In genomic region chr17:73560661-73561060, GRCh38 we compare ENCODE assay signal across 20 cellular contexts.
A peak's percentile ranks its signal among the peaks of the same experiment; 100 is the strongest.
DNase-seq lines count a peak whose midpoint lies in the region; ATAC-seq and TF ChIP-seq lines count a peak whose summit lies in the region.
"Had no signal": no experiment of that assay in that cellular context is flagged by ENCODE, and none has a peak within 500 bp of the region (broad histone marks: within the 10 kb centered on the region; RNA-seq: fewer than 3 reads in every experiment).

No MANE protein-coding gene starts in this region.

- H2AFZ ChIP-seq in OCI-LY7 (ENCODE audit: low read length), result no peak overlapping the region
- H2AFZ ChIP-seq: parathyroid adenoma had no signal

- no peaks in the 10 kb centered on the region for H3K79me2 ChIP-seq in OCI-LY7 (ENCODE audit: insufficient read depth, low read depth, low read length)
- H3K79me2 ChIP-seq: parathyroid adenoma had no signal

- no peaks in the 10 kb centered on the region for H3K9me3 Mint-ChIP-seq in activated naive CD4-positive, alpha-beta T cell treated with anti-CD3 and anti-CD28 coated beads, Interleukin-2, amount 50 U/mL, for 72 hours
- H3K9me3 Mint-ChIP-seq in activated naive CD4-positive, alpha-beta T cell treated with anti-CD3 and anti-CD28 coated beads, Interleukin-2, amount 10 ng/mL, durations not matched to agents 7 days and 5 days, result no peaks in the 10 kb centered on the region
- no peaks in the 10 kb centered on the region for H3K9me3 Mint-ChIP-seq in stimulated activated memory B cell treated with anti-CD40 and anti-IgM and Interleukin-4, amounts not matched to agents 10 μg/mL and 1 μg/mL and 100 μg/mL, for 72 hours
- no peaks in the 10 kb centered on the region for H3K9me3 Mint-ChIP-seq in MCF 10A (ENCODE audit: unreplicated experiment)
- H3K9me3 Mint-ChIP-seq: activated CD4-positive, alpha-beta memory T cell treated with anti-CD3 and anti-CD28 coated beads, Interleukin-2, amount 10 ng/mL, durations not matched to agents 7 days and 5 days; activated T-helper 1 cell treated with anti-CD3 and anti-CD28 coated beads, Interleukin-12 subunit alpha, Interleukin-12 subunit beta, Interleukin-2, Interleukin-4 antibody, amounts not matched to agents 30 ng/mL and 10 ng/mL and 1 ng/mL, durations not matched to agents 14 hours and 24 hours and 36 hours had no signal

- CTCF ChIA-PET in activated naive CD4-positive, alpha-beta T cell treated with anti-CD3 and anti-CD28 coated beads, Interleukin-2, amount 10 ng/mL, durations not matched to agents 7 days and 5 days (lab: Charles Lee), result no interaction called here
- CTCF ChIA-PET in OCI-LY7 (lab: Charles Lee; ENCODE audit: unreplicated experiment) (no interaction called here), MCF 10A (lab: Yijun Ruan, JAX) (no interaction called here)

- H3K36me3 Mint-ChIP-seq in activated naive CD4-positive, alpha-beta T cell treated with anti-CD3 and anti-CD28 coated beads, Interleukin-2, amount 50 U/mL, for 72 hours, result no peaks in the 10 kb centered on the region
- H3K36me3 Mint-ChIP-seq in activated naive CD4-positive, alpha-beta T cell treated with anti-CD3 and anti-CD28 coated beads, Interleukin-2, amount 10 ng/mL, durations not matched to agents 7 days and 5 days, result peaks cover 1% of the 10 kb centered on the region
- H3K36me3 Mint-ChIP-seq in stimulated activated memory B cell treated with anti-CD40 and anti-IgM and Interleukin-4, amounts not matched to agents 10 μg/mL and 1 μg/mL and 100 μg/mL, for 72 hours, result no peaks in the 10 kb centered on the region
- H3K36me3 Mint-ChIP-seq in MCF 10A (ENCODE audit: insufficient read depth, unreplicated experiment), result no peaks in the 10 kb centered on the region

- no peak for ATAC-seq in activated naive CD4-positive, alpha-beta T cell treated with anti-CD3 and anti-CD28 coated beads, Interleukin-2, amount 50 U/mL, for 72 hours
- ATAC-seq in esophagus mucosa (peak; percentile 20), GM21528 (IDR thresholded peaks at IDR 0.05; ENCODE audit: low FRiP score, unreplicated experiment) (no peak)
- no peak for ATAC-seq in stimulated activated memory B cell treated with anti-CD40 and anti-IgM and Interleukin-4, amounts not matched to agents 10 μg/mL and 1 μg/mL and 100 μg/mL, for 72 hours
- ATAC-seq: lower lobe of right lung had no signal

- no peak overlapping the region for H3K27ac ChIP-seq in OCI-LY7 (ENCODE audit: low read depth, low read length, poor library complexity, severe bottlenecking)
- H3K27ac ChIP-seq: lower lobe of right lung, parathyroid adenoma had no signal

- BruUV-seq in OCI-LY7 (replicated peaks; lab: Mats Ljungman, UMichigan) (no TSS peak), MCF 10A (replicated peaks; lab: Mats Ljungman, UMichigan) (no TSS peak)

- H4K20me1 ChIP-seq in OCI-LY7 (ENCODE audit: insufficient read depth, low read length), result no peaks in the 10 kb centered on the region

- H3K4me3 ChIP-seq in OCI-LY7 (ENCODE audit: low read depth, low read length, poor library complexity, severe bottlenecking), result no peak overlapping the region
- H3K4me3 ChIP-seq: lower lobe of right lung had no signal

- H3K27me3 Mint-ChIP-seq in activated naive CD4-positive, alpha-beta T cell treated with anti-CD3 and anti-CD28 coated beads, Interleukin-2, amount 10 ng/mL, durations not matched to agents 7 days and 5 days, result peaks cover 25% of the 10 kb centered on the region
- no peaks in the 10 kb centered on the region for H3K27me3 Mint-ChIP-seq in stimulated activated memory B cell treated with anti-CD40 and anti-IgM and Interleukin-4, amounts not matched to agents 10 μg/mL and 1 μg/mL and 100 μg/mL, for 72 hours
- H3K27me3 Mint-ChIP-seq in MCF 10A (ENCODE audit: insufficient read depth, unreplicated experiment), result peaks cover 61% of the 10 kb centered on the region

- TF ChIP-seq CTCF in OCI-LY7 (conservative IDR thresholded peaks at IDR 0.05; ENCODE audit: low read length) (peak; percentile 64), MCF 10A (IDR thresholded peaks at IDR 0.05; ENCODE audit: unreplicated experiment) (no peak)

- H3K4me3 Mint-ChIP-seq in activated naive CD4-positive, alpha-beta T cell treated with anti-CD3 and anti-CD28 coated beads, Interleukin-2, amount 10 ng/mL, durations not matched to agents 7 days and 5 days, result no peak overlapping the region
- no peak overlapping the region for H3K4me3 Mint-ChIP-seq in stimulated activated memory B cell treated with anti-CD40 and anti-IgM and Interleukin-4, amounts not matched to agents 10 μg/mL and 1 μg/mL and 100 μg/mL, for 72 hours
- H3K4me3 Mint-ChIP-seq in MCF 10A (ENCODE audit: unreplicated experiment), result no peak overlapping the region
- H3K4me3 Mint-ChIP-seq: activated CD4-positive, alpha-beta memory T cell treated with anti-CD3 and anti-CD28 coated beads, Interleukin-2, amount 10 ng/mL, durations not matched to agents 7 days and 5 days; activated T-helper 1 cell treated with anti-CD3 and anti-CD28 coated beads, Interleukin-12 subunit alpha, Interleukin-12 subunit beta, Interleukin-2, Interleukin-4 antibody, amounts not matched to agents 30 ng/mL and 10 ng/mL and 1 ng/mL, durations not matched to agents 14 hours and 24 hours and 36 hours had no signal

- H3K36me3 ChIP-seq in OCI-LY7 (ENCODE audit: insufficient read depth, low read length), result no peaks in the 10 kb centered on the region
- H3K36me3 ChIP-seq: lower lobe of right lung had no signal

- H3K9me3 ChIP-seq in OCI-LY7 (ENCODE audit: low read length), result no peaks in the 10 kb centered on the region
- H3K9me3 ChIP-seq: Caco-2, lower lobe of right lung had no signal

- H3K4me1 Mint-ChIP-seq in activated naive CD4-positive, alpha-beta T cell treated with anti-CD3 and anti-CD28 coated beads, Interleukin-2, amount 10 ng/mL, durations not matched to agents 7 days and 5 days, result peaks cover 17% of the 10 kb centered on the region
- H3K4me1 Mint-ChIP-seq in stimulated activated memory B cell treated with anti-CD40 and anti-IgM and Interleukin-4, amounts not matched to agents 10 μg/mL and 1 μg/mL and 100 μg/mL, for 72 hours, result peaks cover 39% of the 10 kb centered on the region
- no peaks in the 10 kb centered on the region for H3K4me1 Mint-ChIP-seq in MCF 10A (ENCODE audit: insufficient read depth, unreplicated experiment)
- H3K4me1 Mint-ChIP-seq: activated CD4-positive, alpha-beta memory T cell treated with anti-CD3 and anti-CD28 coated beads, Interleukin-2, amount 10 ng/mL, durations not matched to agents 7 days and 5 days had no signal

- no peak for DNase-seq in activated naive CD4-positive, alpha-beta T cell treated with anti-CD3 and anti-CD28 coated beads, Interleukin-2, amount 50 U/mL, for 72 hours (ENCODE audit: low spot score in 2 of 2)
- no peak for DNase-seq in activated naive CD4-positive, alpha-beta T cell treated with anti-CD3 and anti-CD28 coated beads, Interleukin-2, amount 10 ng/mL, durations not matched to agents 7 days and 5 days
- DNase-seq in OCI-LY7 (ENCODE audit: low spot score), result peak; percentile 48
- DNase-seq in stimulated activated CD8-positive, alpha-beta memory T cell treated with anti-CD3 and anti-CD28 coated beads, Interleukin-4, amount 100 ng/mL, for 48 hours, result no peak
- DNase-seq in MCF 10A (ENCODE audit: unreplicated experiment), result no peak
- DNase-seq: activated CD4-positive, alpha-beta memory T cell treated with anti-CD3 and anti-CD28 coated beads, Interleukin-2, amount 10 ng/mL, durations not matched to agents 7 days and 5 days; amygdala; Caco-2; foreskin fibroblast; lower lobe of right lung; NCI-H1694; NCI-H345; OCI-M1; stimulated activated CD4-positive, alpha-beta T cell treated with anti-CD3 and anti-CD28 coated beads, Interleukin-2, amount 100 ng/mL, for 48 hours; substantia nigra had no signal

- intact Hi-C loops in OCI-LY7 (cut with micrococcal nuclease; ENCODE audit: unreplicated experiment) (no loop called here), MCF 10A (cut with micrococcal nuclease) (no loop called here)

- H3K9me2 ChIP-seq in OCI-LY7 (ENCODE audit: insufficient read depth, low read length), result no peaks in the 10 kb centered on the region

- POLR2A ChIA-PET in OCI-LY7 (lab: Charles Lee), result interaction anchor here (1.3 kb wide), 1 partner anchor 12 kb away, joined by 3 read pairs; no protein-coding TSS in a partner anchor
- POLR2A ChIA-PET in MCF 10A (lab: Yijun Ruan, JAX), result no interaction called here

- peaks cover 9% of the 10 kb centered on the region for H3K4me1 ChIP-seq in OCI-LY7 (ENCODE audit: insufficient read depth, low read length, poor library complexity, severe bottlenecking)
- H3K4me1 ChIP-seq: Caco-2, lower lobe of right lung, parathyroid adenoma had no signal

- H3K27ac Mint-ChIP-seq in activated naive CD4-positive, alpha-beta T cell treated with anti-CD3 and anti-CD28 coated beads, Interleukin-2, amount 50 U/mL, for 72 hours, result peak overlapping the region; percentile 9 to 69
- H3K27ac Mint-ChIP-seq in activated naive CD4-positive, alpha-beta T cell treated with anti-CD3 and anti-CD28 coated beads, Interleukin-2, amount 10 ng/mL, durations not matched to agents 7 days and 5 days, result no peak overlapping the region
- peak overlapping the region; percentile 67 for H3K27ac Mint-ChIP-seq in stimulated activated memory B cell treated with anti-CD40 and anti-IgM and Interleukin-4, amounts not matched to agents 10 μg/mL and 1 μg/mL and 100 μg/mL, for 72 hours
- H3K27ac Mint-ChIP-seq in MCF 10A (ENCODE audit: low read depth, unreplicated experiment), result no peak overlapping the region
- H3K27ac Mint-ChIP-seq: activated CD4-positive, alpha-beta memory T cell treated with anti-CD3 and anti-CD28 coated beads, Interleukin-2, amount 10 ng/mL, durations not matched to agents 7 days and 5 days; activated T-helper 1 cell treated with anti-CD3 and anti-CD28 coated beads, Interleukin-12 subunit alpha, Interleukin-12 subunit beta, Interleukin-2, Interleukin-4 antibody, amounts not matched to agents 30 ng/mL and 10 ng/mL and 1 ng/mL, durations not matched to agents 14 hours and 24 hours and 36 hours had no signal

- no peak overlapping the region for H3K4me2 ChIP-seq in OCI-LY7 (ENCODE audit: low read length)

Comparison
In these comparisons a context has a peak if more than half of its experiments do, and no peak if none do; other contexts are left out.
1. H3K27ac Mint-ChIP-seq: peak in activated naive CD4-positive, alpha-beta T cell treated with anti-CD3 and anti-CD28 coated beads, Interleukin-2, amount 50 U/mL, for 72 hours (2 of 2) and stimulated activated memory B cell treated with anti-CD40 and anti-IgM and Interleukin-4, amounts not matched to agents 10 μg/mL and 1 μg/mL and 100 μg/mL, for 72 hours (single experiment); none in activated naive CD4-positive, alpha-beta T cell treated with anti-CD3 and anti-CD28 coated beads, Interleukin-2, amount 10 ng/mL, durations not matched to agents 7 days and 5 days (single experiment) and MCF 10A (single experiment).